Comparison of ENCODE assay signal across 8 cellular contexts in genomic region chr1:248380854-248381253, GRCh38. TPM values are rescaled to one million over a fixed set of nuclear protein-coding genes. Genes with fewer than 3 reads are reported as not detected.
"Had no signal": no experiment of that assay in that cellular context is flagged by ENCODE, and none has a peak within 500 bp of the region (broad histone marks: within the 10 kb centered on the region; RNA-seq: fewer than 3 reads in every experiment).

No MANE protein-coding gene starts in this region.

- H3K4me3 ChIP-seq: GM12878 had no signal

- DNase-seq: GDM1, GF-D8 had no signal

- FAIRE-seq: G401.6, GM12878, GM12891, GM12892, GM18507 had no signal

- ATAC-seq: GM12878 had no signal

RNA-seq across cellular contexts. Expression of gene OR2T6, which starts 5.3 kb away (rescaled TPM):
- total RNA-seq: G401, GM12878 had no signal
- polyA plus RNA-seq: GM12878 had no signal

RNA-seq across cellular contexts. Expression of gene OR2T4, which starts 19.4 kb away (rescaled TPM):
- total RNA-seq: G401 had no signal

RNA-seq across cellular contexts. Expression of gene OR2T1, which starts 22.0 kb away (rescaled TPM):
- total RNA-seq: G401, GM12878 had no signal

RNA-seq across cellular contexts. Expression of gene OR14C36, which starts 32.3 kb away (rescaled TPM):
- total RNA-seq: G401, GM12878 had no signal
- polyA plus RNA-seq: GM12878 had no signal

RNA-seq across cellular contexts. Expression of gene OR2M7, which starts 56.5 kb away (rescaled TPM):
- total RNA-seq: G401, GM12878 had no signal
- polyA plus RNA-seq: GM12878 had no signal
